8 cellular contexts compared by ENCODE assay signal in genomic region chr1:155324717-155325595, GRCh38. TPM values are rescaled to one million over a fixed set of nuclear protein-coding genes. Genes with fewer than 3 reads are reported as not detected.
A peak's percentile ranks its signal among the peaks of the same experiment; 100 is the strongest.
DNase-seq lines count a peak whose midpoint lies in the region; ATAC-seq and TF ChIP-seq lines count a peak whose summit lies in the region.

No MANE protein-coding gene starts in this region.

- H3K4me3 ChIP-seq in ACC112 (ENCODE audit: low read depth, low read length), result peak overlapping the region; percentile 81
- H3K4me3 ChIP-seq in GM06990 (replicated peaks; ENCODE audit: low read depth, low read length), result peak overlapping the region; percentile 89
- peak overlapping the region; percentile 84 for H3K4me3 ChIP-seq in WERI-Rb-1 (ENCODE audit: low read depth, low read length)
- H3K4me3 ChIP-seq in fibroblast of mammary gland (ENCODE audit: control insufficient read depth, low read depth, low read length), result peak overlapping the region; percentile 86

- H3K79me2 ChIP-seq in ACC112 (ENCODE audit: control insufficient read depth, insufficient read depth, low read length, unreplicated experiment), result peaks cover 41% of the 10 kb centered on the region

- DNase-seq in GM06990 (ENCODE audit: extremely low read depth, insufficient read length) (peak; percentile 42), NCI-H146 treated with DMSO at 0.1 percent for 48 hours (lab: John Stamatoyannopoulos, UW; ENCODE audit: unreplicated experiment) (peak; percentile 64), WERI-Rb-1 (peak; percentile 98), fibroblast of mammary gland (ENCODE audit: low read depth) (peak; percentile 45), natural killer cell (no peak)

- peak overlapping the region; percentile 96 for H3K4me3 Mint-ChIP-seq in natural killer cell

- H3K9me3 Mint-ChIP-seq in natural killer cell, result no peaks in the 10 kb centered on the region

- H3K27ac Mint-ChIP-seq in natural killer cell, result peak overlapping the region; percentile 74 to 79

- H3K36me3 Mint-ChIP-seq in natural killer cell, result no peaks in the 10 kb centered on the region

- H3K27me3 Mint-ChIP-seq in natural killer cell (ENCODE audit: low read depth in 2 of 2), result no peaks in the 10 kb centered on the region

- peaks cover 19 to 44% of the 10 kb centered on the region in 2 donors for H3K4me1 Mint-ChIP-seq in natural killer cell

- H2AFZ ChIP-seq in ACC112 (ENCODE audit: low read length, unreplicated experiment), result peak overlapping the region; percentile 50

- H3K27ac ChIP-seq in ACC112 (ENCODE audit: low read depth, low read length) (peak overlapping the region; percentile 7; the same call in 1 of the 2 replicates), WERI-Rb-1 (peak overlapping the region; percentile 84)

- no peaks in the 10 kb centered on the region for H3K27me3 ChIP-seq in ACC112 (ENCODE audit: insufficient read depth, low read length)
- H3K27me3 ChIP-seq in GM06990 (replicated peaks; ENCODE audit: control insufficient read depth, insufficient read depth, low read length), result no peaks in the 10 kb centered on the region
- no peaks in the 10 kb centered on the region for H3K27me3 ChIP-seq in WERI-Rb-1 (ENCODE audit: insufficient read depth, low read depth, severe bottlenecking)

- ATAC-seq in natural killer cell (peak in 1 of 3 donors; percentile 1), HG03520 (IDR thresholded peaks at IDR 0.05; ENCODE audit: unreplicated experiment) (no peak), GM18873 (IDR thresholded peaks at IDR 0.05; ENCODE audit: low FRiP score, unreplicated experiment) (no peak)

- peak; percentile 41 for TF ChIP-seq CTCF in GM06990 (IDR thresholded peaks at IDR 0.05; ENCODE audit: insufficient read depth, low read length, poor library complexity, severe bottlenecking)
- TF ChIP-seq CTCF in WERI-Rb-1 (IDR thresholded peaks at IDR 0.05; ENCODE audit: low read depth, low read length), result peak; percentile 100
- TF ChIP-seq CTCF in fibroblast of mammary gland (conservative IDR thresholded peaks at IDR 0.05; ENCODE audit: control insufficient read depth, insufficient read depth, low read depth, low read length), result peak; percentile 46
- TF ChIP-seq CTCF in natural killer cell (IDR thresholded peaks at IDR 0.05), result peak; percentile 29

- no peaks in the 10 kb centered on the region for H3K9me3 ChIP-seq in WERI-Rb-1 (ENCODE audit: severe bottlenecking)

- H3K4me1 ChIP-seq in ACC112 (ENCODE audit: control insufficient read depth, insufficient read depth, low read length, unreplicated experiment), result peaks cover 29% of the 10 kb centered on the region

- intact Hi-C loops in natural killer cell (cut with micrococcal nuclease), result loop anchor here (5.0 kb wide), 1 partner anchor 237 kb away; the partner anchor contains the start of gene ASH1L

- H3K36me3 ChIP-seq in ACC112 (ENCODE audit: insufficient read depth, low read length), result peaks cover 7% of the 10 kb centered on the region; the same call in 1 of the 2 replicates
- H3K36me3 ChIP-seq in GM06990 (ENCODE audit: control insufficient read depth, insufficient read depth, low read length), result peaks cover 3% of the 10 kb centered on the region; the same call in 1 of the 2 replicates
- peaks cover 66% of the 10 kb centered on the region for H3K36me3 ChIP-seq in WERI-Rb-1

RNA-seq across cellular contexts. Expression of gene RUSC1, which starts 4.3 kb away (rescaled TPM):
- total RNA-seq in natural killer cell, result 10 to 100 TPM; 20.4 to 24.7 (median 21.5) TPM

RNA-seq across cellular contexts. Expression of gene FDPS, which starts 16.3 kb away (rescaled TPM):
- 100 to 1,000 TPM; 105 to 110 (median 105) TPM for total RNA-seq in natural killer cell

RNA-seq across cellular contexts. Expression of gene PKLR, which starts 23.7 kb away (rescaled TPM):
- total RNA-seq in natural killer cell, result under 1 TPM in 1 of 3 donors, not detected in 2; 0.12 TPM

RNA-seq across cellular contexts. Expression of gene HCN3, which starts 47.7 kb away (rescaled TPM):
- total RNA-seq in natural killer cell, result 1 to 10 TPM; 2.0 to 3.4 (median 2.6) TPM

RNA-seq across cellular contexts. Expression of gene CLK2, which starts 51.7 kb away (rescaled TPM):
- total RNA-seq in natural killer cell, result 10 to 100 TPM; 70.4 to 97.5 (median 84.4) TPM

Comparison
In these comparisons a context has a peak if more than half of its experiments do, and no peak if none do; other contexts are left out.
1. CTCF ChIP-seq: peak in every context shown above with its lines; median percentile 100 in WERI-Rb-1; 46 in fibroblast of mammary gland; 41 in GM06990; 29 in natural killer cell.